In genomic region chr17:16383772-16384171, GRCh38 we compare ENCODE assay signal across 8 cellular contexts. TPM values are rescaled to one million over a fixed set of nuclear protein-coding genes. Genes with fewer than 3 reads are reported as not detected.
DNase-seq lines count a peak whose midpoint lies in the region; ATAC-seq and TF ChIP-seq lines count a peak whose summit lies in the region.
"Not testable (repeated sequence)": the region's sequence is repeated elsewhere in the genome, so short reads cannot be mapped to it uniquely, and the experiment has no call there.

No MANE protein-coding gene starts in this region.

- peaks cover 12% of the 10 kb centered on the region for H3K36me3 ChIP-seq in CD8-positive, alpha-beta T cell (ENCODE audit: insufficient read depth, low read length)
- H3K36me3 ChIP-seq in OCI-LY1 (ENCODE audit: insufficient read depth, low read length) (peaks cover 26% of the 10 kb centered on the region), endodermal cell (ENCODE audit: control insufficient read depth, insufficient read depth, low read length) (peaks cover 25% of the 10 kb centered on the region), mesenchymal stem cell (ENCODE audit: control insufficient read depth in 1 of 2, insufficient read depth in 2 of 2, low read depth in 1 of 2, low read length in 2 of 2) (peaks cover 20 to 30% of the 10 kb centered on the region in 2 experiments), suprapubic skin (peaks cover 19% of the 10 kb centered on the region)

- H3K9me3 Mint-ChIP-seq in CD8-positive, alpha-beta T cell; activated CD4-positive, alpha-beta T cell treated with anti-CD3 and anti-CD28 coated beads, Interleukin-2, amount 10 ng/mL, durations not matched to agents 24 days and 14 days; activated naive CD8-positive, alpha-beta T cell treated with anti-CD3 and anti-CD28 coated beads for 36 hours; endodermal cell: not testable (repeated sequence)

- H3K27ac Mint-ChIP-seq in CD8-positive, alpha-beta T cell; activated CD4-positive, alpha-beta T cell treated with anti-CD3 and anti-CD28 coated beads, Interleukin-2, amount 10 ng/mL, durations not matched to agents 24 days and 14 days; endodermal cell: not testable (repeated sequence)
- peak overlapping the region; percentile 43 for H3K27ac Mint-ChIP-seq in activated naive CD8-positive, alpha-beta T cell treated with anti-CD3 and anti-CD28 coated beads for 36 hours

- H3F3A ChIP-seq in OCI-LY1 (ENCODE audit: insufficient read depth, low read length), result not testable (repeated sequence)

- H4K91ac ChIP-seq in mesenchymal stem cell (ENCODE audit: low read length), result not testable (repeated sequence)

- POLR2A ChIA-PET in CD8-positive, alpha-beta T cell (lab: Charles Lee), result interaction anchor here (1.1 kb wide), 1 partner anchor 57 kb away, joined by 3 read pairs; no protein-coding TSS in a partner anchor

- not testable (repeated sequence) for H3K27me3 Mint-ChIP-seq in CD8-positive, alpha-beta T cell (ENCODE audit: low read depth); activated CD4-positive, alpha-beta T cell treated with anti-CD3 and anti-CD28 coated beads, Interleukin-2, amount 10 ng/mL, durations not matched to agents 24 days and 14 days; endodermal cell (ENCODE audit: insufficient read depth)
- peaks cover 10% of the 10 kb centered on the region for H3K27me3 Mint-ChIP-seq in activated naive CD8-positive, alpha-beta T cell treated with anti-CD3 and anti-CD28 coated beads for 36 hours

- TF ChIP-seq POLR2A in suprapubic skin (IDR thresholded peaks at IDR 0.05), result not testable (repeated sequence)

- H3K79me2 ChIP-seq in OCI-LY1 (ENCODE audit: insufficient read depth, low read length), result not testable (repeated sequence)

- peaks cover 44% of the 10 kb centered on the region for H3K4me1 Mint-ChIP-seq in CD8-positive, alpha-beta T cell (ENCODE audit: low read depth)
- peaks cover 42% of the 10 kb centered on the region for H3K4me1 Mint-ChIP-seq in activated CD4-positive, alpha-beta T cell treated with anti-CD3 and anti-CD28 coated beads, Interleukin-2, amount 10 ng/mL, durations not matched to agents 24 days and 14 days
- H3K4me1 Mint-ChIP-seq in activated naive CD8-positive, alpha-beta T cell treated with anti-CD3 and anti-CD28 coated beads for 36 hours, result peaks cover 43% of the 10 kb centered on the region
- H3K4me1 Mint-ChIP-seq in endodermal cell, result peaks cover 22% of the 10 kb centered on the region

- not testable (repeated sequence) for H3K4ac ChIP-seq in mesenchymal stem cell (ENCODE audit: low read depth in 1 of 2, low read length in 2 of 2)

- H3K79me1 ChIP-seq in mesenchymal stem cell (replicated peaks; ENCODE audit: low read length, poor library complexity, severe bottlenecking), result not testable (repeated sequence)

- not testable (repeated sequence) for H3K27me3 ChIP-seq in CD8-positive, alpha-beta T cell (ENCODE audit: insufficient read depth, low read length); OCI-LY1 (ENCODE audit: insufficient read depth, low read length); endodermal cell (ENCODE audit: control insufficient read depth, insufficient read depth, low read length, poor library complexity, severe bottlenecking); mesenchymal stem cell (ENCODE audit: control insufficient read depth in 1 of 2, insufficient read depth in 1 of 2, low read length in 2 of 2); suprapubic skin

- not testable (repeated sequence) for H2BK15ac ChIP-seq in mesenchymal stem cell (ENCODE audit: low read depth, poor library complexity, severe bottlenecking)

- CTCF ChIA-PET in CD8-positive, alpha-beta T cell (lab: Charles Lee), result interaction anchor here (1.2 to 2.3 kb wide), 4 partner anchors 9 to 57 kb away, joined by 3 to 12 read pairs (median 7); partner anchors contain the start of gene TRPV2

- peak overlapping the region; percentile 40 for H3K4me3 Mint-ChIP-seq in CD8-positive, alpha-beta T cell
- H3K4me3 Mint-ChIP-seq in activated CD4-positive, alpha-beta T cell treated with anti-CD3 and anti-CD28 coated beads, Interleukin-2, amount 10 ng/mL, durations not matched to agents 24 days and 14 days, result peak overlapping the region; percentile 90
- peak overlapping the region; percentile 95 for H3K4me3 Mint-ChIP-seq in activated naive CD8-positive, alpha-beta T cell treated with anti-CD3 and anti-CD28 coated beads for 36 hours
- H3K4me3 Mint-ChIP-seq in endodermal cell, result peak overlapping the region; percentile 85

- not testable (repeated sequence) for TF ChIP-seq CTCF in CD8-positive, alpha-beta T cell (IDR thresholded peaks at IDR 0.05); OCI-LY1 (IDR thresholded peaks at IDR 0.05; ENCODE audit: low read length); endodermal cell (conservative IDR thresholded peaks at IDR 0.05); suprapubic skin (IDR thresholded peaks at IDR 0.05)

- not testable (repeated sequence) for H2AFZ ChIP-seq in OCI-LY1 (ENCODE audit: low read length); mesenchymal stem cell (ENCODE audit: low read depth, low read length)

- intact Hi-C loops in CD8-positive, alpha-beta T cell (cut with DNase I, micrococcal nuclease), result loop anchor here in 1 of 2 experiments (10.0 kb wide), 1 partner anchor 201 kb away; no protein-coding TSS in a partner anchor
- intact Hi-C loops in activated CD4-positive, alpha-beta T cell treated with anti-CD3 and anti-CD28 coated beads, Interleukin-2, amount 10 ng/mL, durations not matched to agents 24 days and 14 days (cut with micrococcal nuclease), result loop anchor here (5.0 to 10.0 kb wide), 2 partner anchors 154 to 169 kb away; partner anchors contain the start of genes NCOR1 and PIGL
- intact Hi-C loops in posterior vena cava (cut with DNase I), result loop anchor here in 1 of 2 donors (10.0 kb wide), 1 partner anchor 51 kb away; no protein-coding TSS in a partner anchor

- H2BK5ac ChIP-seq in mesenchymal stem cell (ENCODE audit: low read depth, low read length, poor library complexity, severe bottlenecking), result not testable (repeated sequence)

- H3K4me2 ChIP-seq in OCI-LY1 (ENCODE audit: low read length), result peak overlapping the region; percentile 60
- not testable (repeated sequence) for H3K4me2 ChIP-seq in mesenchymal stem cell (ENCODE audit: low read length, poor library complexity, severe bottlenecking)

- not testable (repeated sequence) for H3K18ac ChIP-seq in mesenchymal stem cell (ENCODE audit: low read depth in 1 of 2, low read length in 2 of 2)

- peaks cover 35% of the 10 kb centered on the region for H3K4me1 ChIP-seq in CD8-positive, alpha-beta T cell (ENCODE audit: insufficient read depth, low read length)
- peaks cover 64% of the 10 kb centered on the region for H3K4me1 ChIP-seq in OCI-LY1 (ENCODE audit: insufficient read depth, low read length, severe bottlenecking)
- not testable (repeated sequence) for H3K4me1 ChIP-seq in endodermal cell (ENCODE audit: control insufficient read depth, insufficient read depth, low read length); mesenchymal stem cell (ENCODE audit: control insufficient read depth, insufficient read depth, low read depth, low read length)
- H3K4me1 ChIP-seq in suprapubic skin, result peaks cover 55% of the 10 kb centered on the region

- not testable (repeated sequence) for H3K14ac ChIP-seq in mesenchymal stem cell (ENCODE audit: low read length in 2 of 2)

- not testable (repeated sequence) for H3K4me3 ChIP-seq in CD8-positive, alpha-beta T cell (ENCODE audit: low read depth, low read length)
- H3K4me3 ChIP-seq in OCI-LY1 (ENCODE audit: low read depth, low read length, poor library complexity, severe bottlenecking) (peak overlapping the region; percentile 76), endodermal cell (ENCODE audit: low read length) (peak overlapping the region; percentile 93), mesenchymal stem cell (ENCODE audit: insufficient read depth in 1 of 2, low read depth in 1 of 2, low read length in 2 of 2) (peak overlapping the region in 1 of 2 experiments; percentile 12), suprapubic skin (peak overlapping the region; percentile 80)

- TF ChIP-seq EP300 in suprapubic skin (IDR thresholded peaks at IDR 0.05), result not testable (repeated sequence)

- H3K27ac ChIP-seq in CD8-positive, alpha-beta T cell (ENCODE audit: low read depth, low read length); endodermal cell (ENCODE audit: low read depth, low read length); mesenchymal stem cell (ENCODE audit: low read length, poor library complexity, severe bottlenecking); suprapubic skin: not testable (repeated sequence)
- H3K27ac ChIP-seq in OCI-LY1 (ENCODE audit: low read depth, low read length, poor library complexity, severe bottlenecking), result peak overlapping the region; percentile 93

- DNase-seq in CD8-positive, alpha-beta T cell; activated CD4-positive, alpha-beta T cell treated with anti-CD3 and anti-CD28 coated beads, Interleukin-2, amount 10 ng/mL, durations not matched to agents 24 days and 14 days; activated naive CD8-positive, alpha-beta T cell treated with anti-CD3 and anti-CD28 coated beads for 36 hours; endodermal cell; mesenchymal stem cell; suprapubic skin (ENCODE audit: low spot score in 2 of 2): not testable (repeated sequence)
- DNase-seq in posterior vena cava (ENCODE audit: low spot score), result peak; percentile 30

- H3K36me3 Mint-ChIP-seq in CD8-positive, alpha-beta T cell, result peaks cover 36% of the 10 kb centered on the region
- H3K36me3 Mint-ChIP-seq in activated CD4-positive, alpha-beta T cell treated with anti-CD3 and anti-CD28 coated beads, Interleukin-2, amount 10 ng/mL, durations not matched to agents 24 days and 14 days (ENCODE audit: low read depth), result peaks cover 37% of the 10 kb centered on the region
- peaks cover 33% of the 10 kb centered on the region for H3K36me3 Mint-ChIP-seq in activated naive CD8-positive, alpha-beta T cell treated with anti-CD3 and anti-CD28 coated beads for 36 hours
- peaks cover 27% of the 10 kb centered on the region for H3K36me3 Mint-ChIP-seq in endodermal cell (ENCODE audit: low read depth)

- ATAC-seq in CD8-positive, alpha-beta T cell, result not testable (repeated sequence)

- H3K9me3 ChIP-seq in CD8-positive, alpha-beta T cell (ENCODE audit: low read length); OCI-LY1 (ENCODE audit: low read length); endodermal cell (ENCODE audit: control insufficient read depth, low read length); mesenchymal stem cell (ENCODE audit: control insufficient read depth, low read length); suprapubic skin: not testable (repeated sequence)

- H4K8ac ChIP-seq in mesenchymal stem cell (ENCODE audit: low read length), result not testable (repeated sequence)

- H2AK5ac ChIP-seq in mesenchymal stem cell (ENCODE audit: low read length, severe bottlenecking), result not testable (repeated sequence)

- not testable (repeated sequence) for H4K20me1 ChIP-seq in OCI-LY1 (ENCODE audit: insufficient read depth, low read length)

- not testable (repeated sequence) for H2BK120ac ChIP-seq in mesenchymal stem cell (ENCODE audit: low read depth, low read length)

- not testable (repeated sequence) for H3K9me2 ChIP-seq in OCI-LY1 (ENCODE audit: low read depth, low read length)

- WGBS in endodermal cell (ENCODE audit: insufficient coverage in 1 of 2, insufficient read length in 1 of 2), 2 experiments, result 96 to 99% methylated on average over 5 of the region's 5 CpGs
- 99% methylated on average over 5 of the region's 5 CpGs for WGBS in mesenchymal stem cell
- WGBS in suprapubic skin, result 77% methylated on average over 5 of the region's 5 CpGs

- H2BK12ac ChIP-seq in mesenchymal stem cell (ENCODE audit: low read length in 2 of 2), result not testable (repeated sequence)

- H3K9ac ChIP-seq in OCI-LY1 (ENCODE audit: low read length); endodermal cell (ENCODE audit: extremely low read depth, low read length, poor library complexity, severe bottlenecking): not testable (repeated sequence)
- H3K9ac ChIP-seq in mesenchymal stem cell (ENCODE audit: low read length), result peak overlapping the region; percentile 99

- H3K23ac ChIP-seq in mesenchymal stem cell (ENCODE audit: low read length in 2 of 2), result not testable (repeated sequence)

RNA-seq across cellular contexts. Expression of gene UBB, which starts 2.9 kb away (rescaled TPM):
- 100 to 1,000 TPM; 829 to 863 TPM for total RNA-seq in CD8-positive, alpha-beta T cell
- 1,973 and 2,004 TPM in 2 replicates for total RNA-seq in activated CD4-positive, alpha-beta T cell treated with anti-CD3 and anti-CD28 coated beads, Interleukin-2, amount 10 ng/mL, durations not matched to agents 24 days and 14 days
- 1,000 to 10,000 TPM; 1,498 to 1,547 TPM for total RNA-seq in activated naive CD8-positive, alpha-beta T cell treated with anti-CD3 and anti-CD28 coated beads for 36 hours
- total RNA-seq in endodermal cell (1,000 to 10,000 TPM; 1,658 to 1,721 TPM), posterior vena cava (100 to 1,000 TPM; 581 to 633 TPM), suprapubic skin (100 to 1,000 TPM; 469 to 764 (median 628) TPM)
- polyA plus RNA-seq in endodermal cell (2013, experiment 1 of 2), result 2,166 TPM
- 2,122 TPM for polyA plus RNA-seq in endodermal cell (2013, experiment 2 of 2)
- 2,793 TPM for polyA plus RNA-seq in mesenchymal stem cell (2013, experiment 1 of 2)
- polyA plus RNA-seq in mesenchymal stem cell (2013, experiment 2 of 2), result 2,890 TPM

RNA-seq across cellular contexts. Expression of gene CENPV, which starts 30.5 kb away (rescaled TPM):
- 10 to 100 TPM; 28.8 to 31.8 TPM for total RNA-seq in CD8-positive, alpha-beta T cell
- total RNA-seq in activated CD4-positive, alpha-beta T cell treated with anti-CD3 and anti-CD28 coated beads, Interleukin-2, amount 10 ng/mL, durations not matched to agents 24 days and 14 days, result 52.8 and 53.0 TPM in 2 replicates
- total RNA-seq in activated naive CD8-positive, alpha-beta T cell treated with anti-CD3 and anti-CD28 coated beads for 36 hours, result 100 to 1,000 TPM; 145 to 154 TPM
- total RNA-seq in endodermal cell (100 to 1,000 TPM; 109 to 202 TPM), posterior vena cava (10 to 100 TPM; 15.8 to 25.9 TPM), suprapubic skin (1 to 10 TPM in 3 of 4 donors, under 1 TPM in 1; 0.70 to 3.7 (median 1.8) TPM)
- polyA plus RNA-seq in endodermal cell (2013, experiment 1 of 2), result 391 TPM
- polyA plus RNA-seq in endodermal cell (2013, experiment 2 of 2), result 343 TPM
- polyA plus RNA-seq in mesenchymal stem cell (2013, experiment 1 of 2), result 35.4 TPM
- 35.7 TPM for polyA plus RNA-seq in mesenchymal stem cell (2013, experiment 2 of 2)

RNA-seq across cellular contexts. Expression of gene TRPV2, which starts 31.6 kb away (rescaled TPM):
- 10 to 100 TPM; 37.1 to 37.4 TPM for total RNA-seq in CD8-positive, alpha-beta T cell
- total RNA-seq in activated CD4-positive, alpha-beta T cell treated with anti-CD3 and anti-CD28 coated beads, Interleukin-2, amount 10 ng/mL, durations not matched to agents 24 days and 14 days, result 29.6 and 38.7 TPM in 2 replicates
- 10 to 100 TPM; 34.4 to 40.2 TPM for total RNA-seq in activated naive CD8-positive, alpha-beta T cell treated with anti-CD3 and anti-CD28 coated beads for 36 hours
- total RNA-seq in endodermal cell (1 to 10 TPM in 1 of 2 donors, under 1 TPM in 1; 0.51 to 1.1 TPM), posterior vena cava (10 to 100 TPM; 35.7 to 40.8 TPM), suprapubic skin (10 to 100 TPM in 1 of 4 donors, 1 to 10 TPM in 3; 3.0 to 13.9 (median 7.9) TPM)
- 1.4 TPM for polyA plus RNA-seq in endodermal cell (2013, experiment 1 of 2)
- 2.1 TPM for polyA plus RNA-seq in endodermal cell (2013, experiment 2 of 2)
- polyA plus RNA-seq in mesenchymal stem cell (2013, experiment 1 of 2), result 116 TPM
- polyA plus RNA-seq in mesenchymal stem cell (2013, experiment 2 of 2), result 113 TPM

Comparison
In these comparisons a context has a peak if more than half of its experiments do, and no peak if none do; other contexts are left out.
1. H3K4me3 Mint-ChIP-seq: peak in every context shown above with its lines; median percentile 95 in activated naive CD8-positive, alpha-beta T cell treated with anti-CD3 and anti-CD28 coated beads for 36 hours; 90 in activated CD4-positive, alpha-beta T cell treated with anti-CD3 and anti-CD28 coated beads, Interleukin-2, amount 10 ng/mL, durations not matched to agents 24 days and 14 days; 85 in endodermal cell; 40 in CD8-positive, alpha-beta T cell.